ENCODE assay signal across 29 cellular contexts in the genomic region with DNA sequence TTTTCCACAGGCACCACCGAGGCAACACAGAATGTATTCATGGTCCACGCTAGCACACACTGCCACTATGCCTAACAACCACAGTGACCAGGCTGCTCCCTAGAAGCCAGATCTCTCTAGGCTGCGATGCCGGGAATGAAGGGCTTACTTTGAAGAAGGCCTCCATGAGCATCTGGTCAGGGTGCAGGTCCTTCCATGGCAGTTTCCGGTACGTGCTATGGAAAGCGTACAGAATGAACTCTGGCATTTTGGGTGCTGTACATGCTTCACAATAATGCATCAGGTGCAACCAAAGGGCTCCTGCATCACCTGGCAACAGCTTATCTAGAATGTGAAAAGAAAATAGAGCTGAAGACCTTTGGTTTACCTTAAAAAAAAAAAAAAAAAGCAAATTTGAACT. TPM values are rescaled to one million over a fixed set of nuclear protein-coding genes. Genes with fewer than 3 reads are reported as not detected.
"Had no signal": no experiment of that assay in that cellular context is flagged by ENCODE, and none has a peak within 500 bp of the region (broad histone marks: within the 10 kb centered on the region; RNA-seq: fewer than 3 reads in every experiment).

No MANE protein-coding gene starts in this region.

- H3K27ac ChIP-seq: neutrophil, pancreas, psoas muscle, right lobe of liver, sigmoid colon, stomach, thoracic aorta, thyroid gland, tibial nerve, upper lobe of right lung, uterus had no signal

- H3K27me3 Mint-ChIP-seq: naive B cell; naive thymus-derived CD8-positive, alpha-beta T cell; stimulated activated naive B cell treated with anti-CD40 and anti-IgM and Interleukin-4, amounts not matched to agents 10 μg/mL and 1 μg/mL and 100 μg/mL, for 72 hours; stimulated activated naive CD8-positive, alpha-beta T cell treated with anti-CD3 and anti-CD28 coated beads, Interleukin-15, Interleukin-2, amounts not matched to agents 100 ng/mL and 50 ng/mL, for 24 hours had no signal

- H3K4me3 ChIP-seq: pancreas, psoas muscle, right lobe of liver, sigmoid colon, stomach, thoracic aorta, thyroid gland, tibial nerve, upper lobe of right lung, uterus had no signal

- FAIRE-seq: pancreas, small intestine had no signal

- H3K27ac Mint-ChIP-seq: naive thymus-derived CD8-positive, alpha-beta T cell; nephron progenitor cell; stimulated activated effector memory CD8-positive, alpha-beta T cell treated with anti-CD3 and anti-CD28 coated beads, Interleukin-12 subunit alpha, Interleukin-12 subunit beta, amount 100 ng/mL, for 72 hours; stimulated activated naive B cell treated with anti-CD40 and anti-IgM and Interleukin-4, amounts not matched to agents 10 μg/mL and 1 μg/mL and 100 μg/mL, for 72 hours; stimulated activated naive CD8-positive, alpha-beta T cell treated with anti-CD3 and anti-CD28 coated beads, Interleukin-15, Interleukin-2, amounts not matched to agents 100 ng/mL and 50 ng/mL, for 24 hours had no signal

- H3K36me3 ChIP-seq: uterus had no signal

- H3K27me3 ChIP-seq: neutrophil, pancreas, right lobe of liver, sigmoid colon, stomach, thyroid gland, tibial nerve, upper lobe of right lung, uterus had no signal

- H3K4me1 ChIP-seq: pancreas, psoas muscle, stomach, thyroid gland, tibial nerve, upper lobe of right lung, uterus had no signal

- H3K9me3 ChIP-seq: neutrophil, pancreas, psoas muscle, right lobe of liver, sigmoid colon, stomach, thoracic aorta, thyroid gland, tibial nerve, upper lobe of right lung, uterus had no signal

- ATAC-seq: naive thymus-derived CD8-positive, alpha-beta T cell; psoas muscle; right cardiac atrium; right lobe of liver; stimulated activated effector memory CD8-positive, alpha-beta T cell treated with anti-CD3 and anti-CD28 coated beads, Interleukin-12 subunit alpha, Interleukin-12 subunit beta, amount 100 ng/mL, for 72 hours; stimulated activated naive B cell treated with anti-CD40 and anti-IgM and Interleukin-4, amounts not matched to agents 10 μg/mL and 1 μg/mL and 100 μg/mL, for 72 hours; upper lobe of right lung had no signal

- H3K4me3 Mint-ChIP-seq: naive B cell; naive thymus-derived CD8-positive, alpha-beta T cell; nephron progenitor cell; neural crest cell; stimulated activated effector memory CD8-positive, alpha-beta T cell treated with anti-CD3 and anti-CD28 coated beads, Interleukin-12 subunit alpha, Interleukin-12 subunit beta, amount 100 ng/mL, for 72 hours; stimulated activated naive B cell treated with anti-CD40 and anti-IgM and Interleukin-4, amounts not matched to agents 10 μg/mL and 1 μg/mL and 100 μg/mL, for 72 hours; stimulated activated naive CD8-positive, alpha-beta T cell treated with anti-CD3 and anti-CD28 coated beads, Interleukin-15, Interleukin-2, amounts not matched to agents 100 ng/mL and 50 ng/mL, for 24 hours had no signal

- H3K4me1 Mint-ChIP-seq: neural crest cell had no signal

- DNase-seq: naive B cell; naive thymus-derived CD8-positive, alpha-beta T cell; nephron progenitor cell; nucleus accumbens; pancreas; psoas muscle; right cardiac atrium; right lobe of liver; sigmoid colon; small intestine; stimulated activated CD4-positive, alpha-beta T cell treated with anti-CD3 and anti-CD28 coated beads, Interleukin-15, amount 100 ng/mL, for 24 hours; stimulated activated CD4-positive, alpha-beta T cell treated with anti-CD3 and anti-CD28 coated beads, Interleukin-2, amount 100 ng/mL, for 24 hours; stimulated activated CD4-positive, alpha-beta T cell treated with anti-CD3 and anti-CD28 coated beads, Interleukin-2, amount 100 ng/mL, for 48 hours; stimulated activated CD4-positive, alpha-beta T cell treated with anti-CD3 and anti-CD28 coated beads, Interleukin-4, amount 100 ng/mL, for 24 hours; stimulated activated naive B cell treated with anti-CD40 and anti-IgM and Interleukin-4, amounts not matched to agents 10 μg/mL and 1 μg/mL and 100 μg/mL, for 72 hours; stimulated activated naive CD4-positive, alpha-beta T cell treated with Interleukin-2 at 50 U/mL for 16 hours; stomach; thyroid gland; trophoblast cell; upper lobe of right lung; uterus had no signal

RNA-seq across cellular contexts. Expression of gene SIGLEC15, which starts 44.9 kb away (rescaled TPM):
- total RNA-seq: naive thymus-derived CD8-positive, alpha-beta T cell; neural crest cell; psoas muscle; skeletal muscle tissue; temporal lobe had no signal
- polyA plus RNA-seq: naive thymus-derived CD8-positive, alpha-beta T cell; psoas muscle had no signal
